8 cellular contexts compared by ENCODE assay signal in genomic region chr19:7917292-7918061, GRCh38. TPM values are rescaled to one million over a fixed set of nuclear protein-coding genes. Genes with fewer than 3 reads are reported as not detected.
DNase-seq lines count a peak whose midpoint lies in the region; ATAC-seq and TF ChIP-seq lines count a peak whose summit lies in the region.

No MANE protein-coding gene starts in this region.

- peaks cover 6% of the 10 kb centered on the region for H3K36me3 Mint-ChIP-seq in nephron progenitor cell (ENCODE audit: low read depth)

- H3K36me3 ChIP-seq in aorta (ENCODE audit: control insufficient read depth in 1 of 2, insufficient read depth in 2 of 2, low read length in 1 of 2), result no peaks in the 10 kb centered on the region

- H3K9me3 Mint-ChIP-seq in nephron progenitor cell, result no peaks in the 10 kb centered on the region

- H3K4me1 Mint-ChIP-seq in nephron progenitor cell, result peaks cover 42% of the 10 kb centered on the region

- DNase-seq in NCI-H345 (lab: John Stamatoyannopoulos, UW), result peak; percentile 47
- DNase-seq in activated T-cell treated with anti-CD3 and anti-CD28 coated beads, Interleukin-2, amount 50 U/mL, for 1 hour, result peak; percentile 72
- DNase-seq in epithelial cell of esophagus (ENCODE audit: low read depth), result peak; percentile 58
- DNase-seq in nephron progenitor cell, result peak; percentile 82
- DNase-seq in aorta, result peak; percentile 66 to 85
- no peak for DNase-seq in NCI-H2029 (lab: John Stamatoyannopoulos, UW)

- no peak overlapping the region for H3K27ac ChIP-seq in aorta (ENCODE audit: low read depth in 1 of 2, low read length in 2 of 2)

- peaks cover 63% of the 10 kb centered on the region for H3K27me3 Mint-ChIP-seq in nephron progenitor cell (ENCODE audit: low read depth, poor library complexity)

- no peaks in the 10 kb centered on the region for H3K9me3 ChIP-seq in aorta (ENCODE audit: control insufficient read depth, low read length)

- TF ChIP-seq CTCF in GM12874 (IDR thresholded peaks at IDR 0.05; ENCODE audit: insufficient read depth, low read depth, low read length), result peak; percentile 87
- TF ChIP-seq CTCF in epithelial cell of esophagus (IDR thresholded peaks at IDR 0.05; ENCODE audit: insufficient read depth, low read depth, low read length, missing control alignments), result peak; percentile 42
- peak; percentile 58 for TF ChIP-seq CTCF in nephron progenitor cell (IDR thresholded peaks at IDR 0.05)

- WGBS in aorta, 2 donors, result 1% methylated on average over 50 to 70 of the region's 70 CpGs

- no peaks in the 10 kb centered on the region for H3K4me1 ChIP-seq in aorta (ENCODE audit: control insufficient read depth in 1 of 2, insufficient read depth in 2 of 2, low read length in 2 of 2)

- H3K4me3 Mint-ChIP-seq in nephron progenitor cell, result peak overlapping the region; percentile 81

- no peak overlapping the region for H3K27ac Mint-ChIP-seq in nephron progenitor cell

- ATAC-seq in aorta (ENCODE audit: low FRiP score) (no peak), GM21717 (IDR thresholded peaks at IDR 0.05; ENCODE audit: unreplicated experiment) (no peak)

- intact Hi-C loops in aorta (cut with DNase I), result no loop called here

- H3K4me3 ChIP-seq in epithelial cell of esophagus (ENCODE audit: low read length), result peak overlapping the region; percentile 52
- no peak overlapping the region for H3K4me3 ChIP-seq in aorta (ENCODE audit: low read length in 2 of 2)

- H3K27me3 ChIP-seq in aorta (ENCODE audit: control insufficient read depth in 1 of 2, insufficient read depth in 2 of 2, low read length in 1 of 2), result no peaks in the 10 kb centered on the region

RNA-seq across cellular contexts. Expression of gene SNAPC2, which starts 2.7 kb away (rescaled TPM):
- total RNA-seq in aorta, result 10 to 100 TPM; 20.0 to 26.6 TPM
- polyA plus RNA-seq in aorta, result 10 to 100 TPM; 12.0 to 22.6 TPM

RNA-seq across cellular contexts. Expression of gene TGFBR3L, which starts 2.8 kb away (rescaled TPM):
- total RNA-seq in aorta, result under 1 TPM in 1 of 2 donors, not detected in 1; 0.84 TPM
- 1 to 10 TPM in 1 of 2 donors, not detected in 1; 1.5 TPM for polyA plus RNA-seq in aorta

RNA-seq across cellular contexts. Expression of gene CTXN1, which starts 8.5 kb away (rescaled TPM):
- 1 to 10 TPM; 1.9 to 2.5 TPM for total RNA-seq in aorta
- polyA plus RNA-seq in aorta, result under 1 TPM in 1 of 2 donors, not detected in 1; 0.51 TPM

RNA-seq across cellular contexts. Expression of gene MAP2K7, which starts 13.8 kb away (rescaled TPM):
- total RNA-seq in aorta, result 10 to 100 TPM; 26.6 to 34.3 TPM
- polyA plus RNA-seq in aorta, result 10 to 100 TPM; 14.7 to 23.3 TPM

RNA-seq across cellular contexts. Expression of gene TIMM44, which starts 26.0 kb away (rescaled TPM):
- total RNA-seq in aorta, result 10 to 100 TPM; 44.5 to 53.5 TPM
- polyA plus RNA-seq in aorta, result 100 to 1,000 TPM in 1 of 2 donors, 10 to 100 TPM in 1; 26.4 to 126 TPM
